In genomic region chr2:217795067-217795466, GRCh38 we compare ENCODE assay signal across 1 cellular context.
TF ChIP-seq lines count a peak whose summit lies in the region.

No MANE protein-coding gene starts in this region.

TF ChIP-seq in HepG2, 621 proteins besides CTCF, POLR2A, EP300 and RAD21 (continued from another document):
- 0 out of 2 replicates have a peak, but pooled peaks have one; percentile 1 for TF ChIP-seq ARID4A (CRISPR knock-in tag; IDR thresholded peaks at IDR 0.05; ENCODE audit: borderline replicate concordance)
- TF ChIP-seq FOXK1 (CRISPR knock-in tag; IDR thresholded peaks at IDR 0.05; ENCODE audit: borderline replicate concordance, low read depth), result no peak
- TF ChIP-seq TRIM22 (IDR thresholded peaks at IDR 0.05), result 0 out of 2 replicates have a peak, but pooled peaks have one; percentile 86
- TF ChIP-seq ZNF574 (CRISPR knock-in tag; IDR thresholded peaks at IDR 0.05), result no peak
- TF ChIP-seq RELA (CRISPR knock-in tag; IDR thresholded peaks at IDR 0.05), result no peak
- TF ChIP-seq ZNF639 (CRISPR knock-in tag; conservative IDR thresholded peaks at IDR 0.05), result no peak
- no peak for TF ChIP-seq HNRNPUL1 (IDR thresholded peaks at IDR 0.05; ENCODE audit: low read depth, low read length)
- 0 out of 2 replicates have a peak, but pooled peaks have one; percentile 15 for TF ChIP-seq LBX2 (CRISPR knock-in tag; IDR thresholded peaks at IDR 0.05; ENCODE audit: borderline replicate concordance)
- no peak for TF ChIP-seq ZNF503 (CRISPR knock-in tag; IDR thresholded peaks at IDR 0.05)
- peak; percentile 92; the same call in 1 of the 2 replicates for TF ChIP-seq NONO (IDR thresholded peaks at IDR 0.05)
- TF ChIP-seq NONO (CRISPR knock-in tag; conservative IDR thresholded peaks at IDR 0.05), result no peak
- no peak for TF ChIP-seq KAT7 (CRISPR knock-in tag; IDR thresholded peaks at IDR 0.05; ENCODE audit: borderline replicate concordance)
